ENCODE assay signal across 17 cellular contexts in the genomic region with DNA sequence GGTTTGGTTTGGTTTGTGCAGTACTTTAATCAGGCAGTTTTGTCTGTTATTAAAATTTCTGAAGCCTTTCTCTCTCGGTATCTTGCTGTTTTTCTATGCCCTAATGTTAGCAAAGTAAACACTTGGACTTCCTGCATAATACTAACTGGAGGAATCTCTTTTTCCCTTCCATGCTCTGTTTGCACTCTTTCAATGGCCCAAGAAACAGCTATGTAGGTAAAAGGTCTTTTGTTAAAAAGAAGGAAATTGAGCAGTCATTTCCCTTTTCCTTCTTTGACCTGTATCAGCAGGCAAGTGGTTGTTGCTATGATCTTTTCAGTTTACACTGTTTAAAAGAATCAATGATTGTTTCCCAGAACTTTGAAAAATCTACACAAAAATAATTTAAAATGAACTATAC.
DNase-seq lines count a peak whose midpoint lies in the region; ATAC-seq and TF ChIP-seq lines count a peak whose summit lies in the region.
"Had no signal": no experiment of that assay in that cellular context is flagged by ENCODE, and none has a peak within 500 bp of the region (broad histone marks: within the 10 kb centered on the region; RNA-seq: fewer than 3 reads in every experiment).

No MANE protein-coding gene starts in this region.

- peak overlapping the region; percentile 56 for H2AFZ ChIP-seq in neuronal stem cell (ENCODE audit: low read length)
- H2AFZ ChIP-seq: GM23248 had no signal

- H2BK5ac ChIP-seq in neuronal stem cell (ENCODE audit: low read length), result no peak overlapping the region

- no peak overlapping the region for H3K23ac ChIP-seq in neuronal stem cell (ENCODE audit: low read depth, low read length, poor library complexity)

- H2BK120ac ChIP-seq in neuronal stem cell (ENCODE audit: low read depth, low read length), result no peak overlapping the region

- no CpG with 5 or more reads among the region's 1 CpG for WGBS in neuronal stem cell (ENCODE audit: extremely low coverage in 2 of 2, insufficient read length in 2 of 2, insufficient replicate concordance in 1 of 2), 2 donors

- no peak overlapping the region for H2BK12ac ChIP-seq in neuronal stem cell (ENCODE audit: low read length)

- H3K14ac ChIP-seq in neuronal stem cell (ENCODE audit: low read length), result no peak overlapping the region

- ATAC-seq in HG02981 (IDR thresholded peaks at IDR 0.05; ENCODE audit: unreplicated experiment), result no peak
- ATAC-seq: HCT116, Panc1 had no signal

- H3K27me3 ChIP-seq in neuronal stem cell (ENCODE audit: control insufficient read depth in 3 of 3, insufficient read depth in 3 of 3, low read depth in 1 of 3, low read length in 3 of 3) (no peaks in the 10 kb centered on the region), colonic mucosa (no peaks in the 10 kb centered on the region)

- no peak overlapping the region for H3K18ac ChIP-seq in neuronal stem cell (ENCODE audit: low read length)

- H3K4ac ChIP-seq in neuronal stem cell (ENCODE audit: low read length), result no peak overlapping the region

- H3K4me3 ChIP-seq in neuronal stem cell (ENCODE audit: low read length in 2 of 2) (no peak overlapping the region), colonic mucosa (no peak overlapping the region)
- H3K4me3 ChIP-seq: GM23248 had no signal

- TF ChIP-seq CTCF in VCaP (conservative IDR thresholded peaks at IDR 0.05) (no peak), colonic mucosa (IDR thresholded peaks at IDR 0.05) (no peak)

- H3K4me2 ChIP-seq in neuronal stem cell (ENCODE audit: insufficient read depth, low read length, poor library complexity, severe bottlenecking), result no peak overlapping the region

- H3K9ac ChIP-seq in neuronal stem cell (ENCODE audit: low read depth, low read length, poor library complexity) (no peak overlapping the region), colonic mucosa (ENCODE audit: low read depth in 2 of 2, low read length in 2 of 2) (no peak overlapping the region)
- H3K9ac ChIP-seq: GM23248 had no signal

- no peak overlapping the region for H4K91ac ChIP-seq in neuronal stem cell (ENCODE audit: low read depth, low read length, poor library complexity)

- H2AK5ac ChIP-seq in neuronal stem cell (ENCODE audit: low read depth, low read length), result no peak overlapping the region

- H3K36me3 ChIP-seq in neuronal stem cell (replicated peaks in 1 of 2; ENCODE audit: control insufficient read depth in 2 of 2, insufficient read depth in 2 of 2, low read length in 2 of 2), result no peaks in the 10 kb centered on the region
- no peaks in the 10 kb centered on the region for H3K36me3 ChIP-seq in colonic mucosa

- intact Hi-C loops in colonic mucosa (cut with DNase I), result no loop called here

- no peak overlapping the region for H4K8ac ChIP-seq in neuronal stem cell (ENCODE audit: low read depth, low read length)

- peaks cover 0 to 3% of the 10 kb centered on the region in 2 donors for H3K4me1 ChIP-seq in neuronal stem cell (ENCODE audit: control insufficient read depth in 2 of 2, insufficient read depth in 1 of 2, low read depth in 1 of 2, low read length in 2 of 2)
- H3K4me1 ChIP-seq in colonic mucosa, result peaks cover 3% of the 10 kb centered on the region

- H3K27ac ChIP-seq in VCaP, result peak overlapping the region; percentile 97
- no peak overlapping the region for H3K27ac ChIP-seq in neuronal stem cell (replicated peaks; ENCODE audit: low read length)
- H3K27ac ChIP-seq in colonic mucosa, result no peak overlapping the region
- H3K27ac ChIP-seq: GM23248 had no signal

- DNase-seq in HT-29 (ENCODE audit: low spot score), result peak; percentile 67
- peak; percentile 10 for DNase-seq in kidney tubule cell (ENCODE audit: low spot score)
- DNase-seq in neuronal stem cell (ENCODE audit: low spot score), result no peak
- no peak for DNase-seq in retina
- DNase-seq in activated CD4-positive, CD25-positive, alpha-beta regulatory T cell (lab: John Stamatoyannopoulos, UW), result no peak
- DNase-seq in colonic mucosa, result no peak
- DNase-seq: AML-193, GF-D8, GM23248, NCI-H1694 treated with DMSO at 0.1 percent for 48 hours, NCI-H446, NCI-H774, Right ventricle myocardium superior had no signal

- H2BK15ac ChIP-seq in neuronal stem cell (ENCODE audit: low read length), result no peak overlapping the region

- H3K9me3 ChIP-seq in neuronal stem cell (replicated peaks in 1 of 2; ENCODE audit: control insufficient read depth in 2 of 2, insufficient read depth in 1 of 2, low read depth in 1 of 2, low read length in 2 of 2), result no peaks in the 10 kb centered on the region
- no peaks in the 10 kb centered on the region for H3K9me3 ChIP-seq in colonic mucosa

- no peaks in the 10 kb centered on the region for H3K79me1 ChIP-seq in neuronal stem cell (ENCODE audit: low read depth, low read length)

Comparison
In these comparisons a context has a peak if more than half of its experiments do, and no peak if none do; other contexts are left out.
1. DNase-seq: peak in HT-29 (single experiment) and kidney tubule cell (single experiment); none in neuronal stem cell (single experiment), retina (single experiment), activated CD4-positive, CD25-positive, alpha-beta regulatory T cell (0 of 4) and colonic mucosa (single experiment).